In the genomic region with DNA sequence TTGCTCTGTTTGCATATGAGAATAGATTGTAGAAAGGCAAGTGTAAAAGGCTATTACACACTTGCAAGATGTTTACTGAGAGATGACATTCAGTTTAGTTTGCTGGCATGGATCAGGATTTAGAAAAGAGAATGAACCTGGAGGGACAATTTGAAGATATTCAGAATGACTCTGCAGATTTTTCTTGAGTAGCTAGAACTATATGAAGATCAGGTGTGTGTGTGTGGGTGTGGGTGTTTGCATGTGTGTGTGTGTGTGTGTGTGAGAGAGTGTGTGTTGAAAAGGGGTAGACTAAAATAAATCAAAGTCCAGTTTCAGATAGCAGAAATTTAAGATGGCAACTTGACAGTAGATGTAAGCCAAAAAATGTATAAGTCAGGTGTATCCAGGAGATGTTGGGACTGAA, we compare ENCODE assay signal across 29 cellular contexts.
"Had no signal": no experiment of that assay in that cellular context is flagged by ENCODE, and none has a peak within 500 bp of the region (broad histone marks: within the 10 kb centered on the region; RNA-seq: fewer than 3 reads in every experiment).

No MANE protein-coding gene starts in this region.

- DNase-seq: activated B cell treated with CpG ODN at 0.5 μM for 24 hours; activated CD4-positive, alpha-beta memory T cell treated with anti-CD3 and anti-CD28 coated beads, Interleukin-2, amount 10 ng/mL, durations not matched to agents 7 days and 5 days; activated CD4-positive, alpha-beta T cell treated with anti-CD3 and anti-CD28 coated beads for 1 hour; activated CD4-positive, alpha-beta T cell treated with anti-CD3 and anti-CD28 coated beads for 48 hours; activated CD8-positive, alpha-beta memory T cell treated with anti-CD3 and anti-CD28 coated beads for 24 hours; activated CD8-positive, alpha-beta memory T cell treated with anti-CD3 and anti-CD28 coated beads, Interleukin-2, amount 10 ng/mL, durations not matched to agents 7 days and 5 days; activated CD8-positive, alpha-beta memory T cell treated with anti-CD3 and anti-CD28 coated beads, Interleukin-2, amount 50 U/mL, for 48 hours; activated effector memory CD4-positive, alpha-beta T cell treated with Interleukin-2 at 50 U/mL for 16 hours; activated naive CD4-positive, alpha-beta T cell treated with anti-CD3 and anti-CD28 coated beads, Interleukin-2, amount 10 ng/mL, durations not matched to agents 7 days and 5 days; activated naive CD8-positive, alpha-beta T cell treated with anti-CD3 and anti-CD28 coated beads, Interleukin-2, amount 50 U/mL, for 24 hours; activated T-cell treated with anti-CD3 and anti-CD28 coated beads, Interleukin-2, amount 50 U/mL, for 48 hours; anterior cingulate cortex; central memory CD4-positive, alpha-beta T cell; NCI-H1092 treated with DMSO at 0.1 percent for 48 hours; NCI-H1417 treated with DMSO at 0.1 percent for 48 hours; NCI-H1694; NCI-H1930; NCI-H2081 treated with DMSO at 0.1 percent for 48 hours; NCI-H226; NCI-H446 treated with DMSO at 0.1 percent for 48 hours; NCI-H524; Right ventricle myocardium superior; SW 1271; T-helper 1 cell; T-helper 2 cell; T-helper 9 cell had no signal

- ATAC-seq: activated CD8-positive, alpha-beta memory T cell treated with anti-CD3 and anti-CD28 coated beads, Interleukin-2, amount 10 ng/mL, durations not matched to agents 7 days and 5 days; activated naive CD8-positive, alpha-beta T cell treated with anti-CD3 and anti-CD28 coated beads, Interleukin-2, amount 50 U/mL, for 24 hours had no signal

- H3K36me3 Mint-ChIP-seq: activated CD8-positive, alpha-beta memory T cell treated with anti-CD3 and anti-CD28 coated beads, Interleukin-2, amount 10 ng/mL, durations not matched to agents 7 days and 5 days; activated naive CD4-positive, alpha-beta T cell treated with anti-CD3 and anti-CD28 coated beads, Interleukin-2, amount 10 ng/mL, durations not matched to agents 7 days and 5 days; activated naive CD8-positive, alpha-beta T cell; brain had no signal

- H3K4me3 Mint-ChIP-seq: activated B cell treated with CpG ODN at 0.5 μM for 24 hours; activated CD4-positive, alpha-beta memory T cell treated with anti-CD3 and anti-CD28 coated beads, Interleukin-2, amount 10 ng/mL, durations not matched to agents 7 days and 5 days; activated CD8-positive, alpha-beta memory T cell treated with anti-CD3 and anti-CD28 coated beads, Interleukin-2, amount 10 ng/mL, durations not matched to agents 7 days and 5 days; activated naive CD4-positive, alpha-beta T cell treated with anti-CD3 and anti-CD28 coated beads, Interleukin-2, amount 10 ng/mL, durations not matched to agents 7 days and 5 days; activated naive CD8-positive, alpha-beta T cell; activated naive CD8-positive, alpha-beta T cell treated with anti-CD3 and anti-CD28 coated beads, Interleukin-2, amount 50 U/mL, for 24 hours; brain had no signal

- H3K4me1 Mint-ChIP-seq: activated B cell treated with CpG ODN at 0.5 μM for 24 hours; activated CD4-positive, alpha-beta memory T cell treated with anti-CD3 and anti-CD28 coated beads, Interleukin-2, amount 10 ng/mL, durations not matched to agents 7 days and 5 days; activated CD8-positive, alpha-beta memory T cell treated with anti-CD3 and anti-CD28 coated beads, Interleukin-2, amount 10 ng/mL, durations not matched to agents 7 days and 5 days; activated naive CD4-positive, alpha-beta T cell treated with anti-CD3 and anti-CD28 coated beads, Interleukin-2, amount 10 ng/mL, durations not matched to agents 7 days and 5 days; activated naive CD8-positive, alpha-beta T cell treated with anti-CD3 and anti-CD28 coated beads, Interleukin-2, amount 50 U/mL, for 24 hours had no signal

- H3K27ac Mint-ChIP-seq: activated B cell treated with CpG ODN at 0.5 μM for 24 hours; activated CD4-positive, alpha-beta memory T cell treated with anti-CD3 and anti-CD28 coated beads, Interleukin-2, amount 10 ng/mL, durations not matched to agents 7 days and 5 days; activated CD8-positive, alpha-beta memory T cell treated with anti-CD3 and anti-CD28 coated beads, Interleukin-2, amount 10 ng/mL, durations not matched to agents 7 days and 5 days; activated naive CD4-positive, alpha-beta T cell treated with anti-CD3 and anti-CD28 coated beads, Interleukin-2, amount 10 ng/mL, durations not matched to agents 7 days and 5 days; activated naive CD8-positive, alpha-beta T cell; activated naive CD8-positive, alpha-beta T cell treated with anti-CD3 and anti-CD28 coated beads, Interleukin-2, amount 50 U/mL, for 24 hours; brain had no signal

- H3K9me3 Mint-ChIP-seq: activated B cell treated with CpG ODN at 0.5 μM for 24 hours; activated CD4-positive, alpha-beta memory T cell treated with anti-CD3 and anti-CD28 coated beads, Interleukin-2, amount 10 ng/mL, durations not matched to agents 7 days and 5 days; activated naive CD4-positive, alpha-beta T cell treated with anti-CD3 and anti-CD28 coated beads, Interleukin-2, amount 10 ng/mL, durations not matched to agents 7 days and 5 days; activated naive CD8-positive, alpha-beta T cell treated with anti-CD3 and anti-CD28 coated beads, Interleukin-2, amount 50 U/mL, for 24 hours; brain had no signal

- H3K27ac ChIP-seq: VCaP had no signal

- H3K27me3 Mint-ChIP-seq: activated B cell treated with CpG ODN at 0.5 μM for 24 hours; activated naive CD8-positive, alpha-beta T cell treated with anti-CD3 and anti-CD28 coated beads, Interleukin-2, amount 50 U/mL, for 24 hours; brain had no signal
